8 cellular contexts compared by ENCODE assay signal in genomic region chr1:174262747-174263241, GRCh38.
A peak's percentile ranks its signal among the peaks of the same experiment; 100 is the strongest.
DNase-seq lines count a peak whose midpoint lies in the region; ATAC-seq and TF ChIP-seq lines count a peak whose summit lies in the region.

No MANE protein-coding gene starts in this region.

- H3F3A ChIP-seq in PC-9 (ENCODE audit: insufficient read depth, low read depth), result no peaks in the 10 kb centered on the region

- TF ChIP-seq CTCF in PC-9 (conservative IDR thresholded peaks at IDR 0.05) (peak; percentile 84), colonic mucosa (IDR thresholded peaks at IDR 0.05) (peak; percentile 75), tibial artery (IDR thresholded peaks at IDR 0.05) (peak; percentile 37 to 49)

- H3K9ac ChIP-seq in colonic mucosa (ENCODE audit: low read depth in 2 of 2, low read length in 2 of 2), result no peak overlapping the region

- H3K4me3 ChIP-seq in PC-9 (no peak overlapping the region), colonic mucosa (no peak overlapping the region), tibial artery (no peak overlapping the region)

- ATAC-seq in left colon (peak; percentile 74), GM21447 (IDR thresholded peaks at IDR 0.05; ENCODE audit: unreplicated experiment) (no peak)

- H3K27me3 ChIP-seq in PC-9 (ENCODE audit: insufficient read depth, low read depth) (no peaks in the 10 kb centered on the region), colonic mucosa (no peaks in the 10 kb centered on the region), tibial artery (no peaks in the 10 kb centered on the region)

- in situ Hi-C loops in KBM-7 (cut with MboI; ENCODE audit: low pct_unique_long_range_greater_than_20kb, low sequenced_read_pairs), result loop anchor here (25.0 kb wide), 1 partner anchor 475 kb away; no protein-coding TSS in a partner anchor

- no peak overlapping the region for H2AFZ ChIP-seq in PC-9

- no peaks in the 10 kb centered on the region for H4K20me1 ChIP-seq in PC-9 (ENCODE audit: insufficient read depth)

- no peaks in the 10 kb centered on the region for H3K4me1 ChIP-seq in PC-9 (replicated peaks; ENCODE audit: insufficient read depth)
- H3K4me1 ChIP-seq in colonic mucosa, result no peaks in the 10 kb centered on the region
- H3K4me1 ChIP-seq in tibial artery, result no peaks in the 10 kb centered on the region

- POLR2A ChIA-PET in PC-9 (lab: Charles Lee; ENCODE audit: unreplicated experiment), result interaction anchor here (0.5 to 0.7 kb wide), 4 partner anchors 90 to 1386 kb away, joined by 3 to 7 read pairs (median 4); no protein-coding TSS in a partner anchor

- no peak overlapping the region for H3K4me2 ChIP-seq in PC-9

- DNase-seq in NOMO-1 treated with DMSO at 0.1 percent for 48 hours (lab: John Stamatoyannopoulos, UW; ENCODE audit: unreplicated experiment), result peak; percentile 44
- DNase-seq in NOMO-1 treated with dmso at 0.1 percent for 144 hours (lab: John Stamatoyannopoulos, UW; ENCODE audit: unreplicated experiment), result no peak
- DNase-seq in KBM-7, result peak; percentile 74
- DNase-seq in PC-9, result peak in 1 of 2 experiments; percentile 6
- no peak for DNase-seq in colonic mucosa
- DNase-seq in left colon, result no peak
- no peak for DNase-seq in tibial artery

- H3K27ac ChIP-seq in PC-9 (no peak overlapping the region), colonic mucosa (no peak overlapping the region), tibial artery (no peak overlapping the region)

- no peaks in the 10 kb centered on the region for H3K79me2 ChIP-seq in PC-9 (ENCODE audit: low read depth)

- CTCF ChIA-PET in PC-9 (lab: Charles Lee), result interaction anchor here (0.6 to 2.3 kb wide), 7 partner anchors 109 to 862 kb away, joined by 3 to 23 read pairs (median 4); no protein-coding TSS in a partner anchor

- no TSS peak for BruUV-seq in PC-9 (replicated peaks; lab: Mats Ljungman, UMichigan)

- H3K9me3 ChIP-seq in PC-9 (ENCODE audit: insufficient read depth, low read depth) (no peaks in the 10 kb centered on the region), colonic mucosa (no peaks in the 10 kb centered on the region), tibial artery (no peaks in the 10 kb centered on the region)

- no peaks in the 10 kb centered on the region for H3K9me2 ChIP-seq in PC-9 (ENCODE audit: insufficient read depth)

- intact Hi-C loops in PC-9 (cut with micrococcal nuclease; ENCODE audit: unreplicated experiment), result loop anchor here (1.0 to 5.0 kb wide), 3 partner anchors 465 to 735 kb away; partner anchors contain the start of gene CACYBP
- intact Hi-C loops in colonic mucosa (cut with DNase I), result loop anchor here (5.0 kb wide), 1 partner anchor 480 kb away; no protein-coding TSS in a partner anchor
- intact Hi-C loops in left colon (cut with DNase I, micrococcal nuclease), result loop anchor here in 1 of 2 donors (5.0 kb wide), 1 partner anchor 465 kb away; no protein-coding TSS in a partner anchor
- intact Hi-C loops in tibial artery (cut with DNase I; ENCODE audit: low total_unique reads), result loop anchor here (5.0 kb wide), 1 partner anchor 480 kb away; no protein-coding TSS in a partner anchor

- H3K36me3 ChIP-seq in PC-9 (ENCODE audit: low read depth), result no peaks in the 10 kb centered on the region
- no peaks in the 10 kb centered on the region for H3K36me3 ChIP-seq in colonic mucosa
- H3K36me3 ChIP-seq in tibial artery, result no peaks in the 10 kb centered on the region

Comparison
In these comparisons a context has a peak if more than half of its experiments do, and no peak if none do; other contexts are left out.
1. DNase-seq: peak in NOMO-1 treated with DMSO at 0.1 percent for 48 hours (single experiment) and KBM-7 (single experiment); none in NOMO-1 treated with dmso at 0.1 percent for 144 hours (single experiment), colonic mucosa (single experiment), left colon (0 of 2) and tibial artery (0 of 2).
2. Peak in every context shown above with its lines, with median percentiles within 50 percentile points of each other: CTCF ChIP-seq.